In genomic region chr20:32580194-32580593, GRCh38 we compare ENCODE assay signal across 11 cellular contexts.
"Had no signal": no experiment of that assay in that cellular context is flagged by ENCODE, and none has a peak within 500 bp of the region (broad histone marks: within the 10 kb centered on the region; RNA-seq: fewer than 3 reads in every experiment).

No MANE protein-coding gene starts in this region.

- H3K9me3 ChIP-seq: colonic mucosa, gastrocnemius medialis, sigmoid colon, upper lobe of left lung had no signal

- H3K4me3 ChIP-seq: colonic mucosa, gastrocnemius medialis, sigmoid colon, upper lobe of left lung had no signal

- H3K36me3 ChIP-seq: colonic mucosa, gastrocnemius medialis, sigmoid colon, upper lobe of left lung had no signal

- H3K27me3 ChIP-seq: sigmoid colon had no signal

- H3K27ac ChIP-seq: colonic mucosa, gastrocnemius medialis, sigmoid colon, upper lobe of left lung had no signal

- DNase-seq: activated CD4-positive, alpha-beta T cell treated with anti-CD3 and anti-CD28 coated beads, Interleukin-2, amount 50 U/mL, for 48 hours; activated CD8-positive, alpha-beta memory T cell treated with anti-CD3 and anti-CD28 coated beads, Interleukin-2, amount 50 U/mL, for 48 hours; activated naive CD4-positive, alpha-beta T cell treated with Interleukin-2 at 50 U/mL for 16 hours; caudate nucleus; colonic mucosa; gastrocnemius medialis; sigmoid colon; stimulated activated CD4-positive, alpha-beta T cell treated with anti-CD3 and anti-CD28 coated beads, Interleukin-12 subunit alpha, Interleukin-12 subunit beta, amount 100 ng/mL, for 4 hours; stimulated activated naive CD4-positive, alpha-beta T cell treated with Interleukin-2 at 50 U/mL for 16 hours; upper lobe of left lung had no signal

- ATAC-seq: activated CD4-positive, CD25-positive, alpha-beta regulatory T cell treated with anti-CD3 and anti-CD28 coated beads, Interleukin-2, amount 50 U/mL, for 24 hours; gastrocnemius medialis had no signal

- H3K4me1 ChIP-seq: colonic mucosa, gastrocnemius medialis had no signal
